Comparison of ENCODE assay signal across 8 cellular contexts in genomic region chr9:109110326-109111014, GRCh38. TPM values are rescaled to one million over a fixed set of nuclear protein-coding genes. Genes with fewer than 3 reads are reported as not detected.
A peak's percentile ranks its signal among the peaks of the same experiment; 100 is the strongest.
DNase-seq lines count a peak whose midpoint lies in the region; ATAC-seq and TF ChIP-seq lines count a peak whose summit lies in the region.

No MANE protein-coding gene starts in this region.

- ATAC-seq in HG03521 (IDR thresholded peaks at IDR 0.05; ENCODE audit: unreplicated experiment): peak; percentile 78
- ATAC-seq in body of pancreas: peak; percentile 40
- ATAC-seq in HG02970 (IDR thresholded peaks at IDR 0.05; ENCODE audit: low FRiP score, unreplicated experiment): no peak

- intact Hi-C loops in body of pancreas (cut with DNase I): no loop called here

- WGBS in body of pancreas, 2 donors: 25 to 47% methylated on average over 5 of the region's 5 CpGs
- WGBS in mesodermal cell (ENCODE audit: insufficient coverage in 2 of 2), 2 experiments: 80 to 93% methylated on average over 1 to 3 of the region's 5 CpGs

- H3K4me1 ChIP-seq in body of pancreas (peaks cover 89% of the 10 kb centered on the region), mesodermal cell (ENCODE audit: control insufficient read depth, insufficient read depth, low read length, poor library complexity, severe bottlenecking) (peaks cover 20% of the 10 kb centered on the region)

- TF ChIP-seq CTCF in GM20000 (IDR thresholded peaks at IDR 0.05; ENCODE audit: extremely low read depth, missing control alignments) (no peak), body of pancreas (IDR thresholded peaks at IDR 0.05) (no peak)

- DNase-seq in AG08395 (ENCODE audit: low spot score) (peak; percentile 41), GM20000 (ENCODE audit: low spot score) (peak; percentile 35), body of pancreas (no peak), iPS-NIHi7 (ENCODE audit: extremely low spot score) (no peak), NCI-H1436 treated with DMSO at 0.1 percent for 48 hours (lab: John Stamatoyannopoulos, UW) (no peak)

- H3K4me3 ChIP-seq in body of pancreas (no peak overlapping the region), mesodermal cell (ENCODE audit: extremely low read depth, insufficient read depth, low read length, poor library complexity, severe bottlenecking) (no peak overlapping the region)

- H3K9me3 ChIP-seq in body of pancreas (no peaks in the 10 kb centered on the region), mesodermal cell (ENCODE audit: control insufficient read depth, low read length) (no peaks in the 10 kb centered on the region)

- H3K27ac ChIP-seq in body of pancreas: peak overlapping the region; percentile 48 to 77 (median 64)
- peak overlapping the region; percentile 58 for H3K27ac ChIP-seq in mesodermal cell (ENCODE audit: low read depth, low read length, severe bottlenecking)

- H3K27me3 ChIP-seq in body of pancreas: no peaks in the 10 kb centered on the region

- TF ChIP-seq POLR2A in body of pancreas (IDR thresholded peaks at IDR 0.05): no peak

- peaks cover 0 to 3% of the 10 kb centered on the region in 2 donors for H3K36me3 ChIP-seq in body of pancreas (replicated peaks in 1 of 2; ENCODE audit: insufficient read depth in 1 of 2, low read depth in 2 of 2)
- peaks cover 5% of the 10 kb centered on the region for H3K36me3 ChIP-seq in mesodermal cell (ENCODE audit: control insufficient read depth, insufficient read depth, low read length)

RNA-seq across cellular contexts. Expression of gene TMEM245, which starts 9.3 kb away (rescaled TPM):
- total RNA-seq in body of pancreas: 10 to 100 TPM; 38.9 to 47.0 TPM
- polyA plus RNA-seq in mesodermal cell (2013, experiment 1 of 2): 49.9 TPM
- 54.0 TPM for polyA plus RNA-seq in mesodermal cell (2013, experiment 2 of 2)

RNA-seq across cellular contexts. Expression of gene FRRS1L, which starts 56.6 kb away (rescaled TPM):
- under 1 TPM; 0.33 to 0.52 TPM for total RNA-seq in body of pancreas
- polyA plus RNA-seq in mesodermal cell (2013, experiment 1 of 2): 1.6 TPM
- polyA plus RNA-seq in mesodermal cell (2013, experiment 2 of 2): 1.1 TPM

Comparison
In these comparisons a context has a peak if more than half of its experiments do, and no peak if none do; other contexts are left out.
1. DNase-seq: peak in AG08395 (single experiment) and GM20000 (single experiment); none in body of pancreas (0 of 4), iPS-NIHi7 (single experiment) and NCI-H1436 treated with DMSO at 0.1 percent for 48 hours (single experiment).